In genomic region chr18:7750095-7750663, GRCh38 we compare ENCODE assay signal across 29 cellular contexts.
DNase-seq lines count a peak whose midpoint lies in the region; TF ChIP-seq lines count a peak whose summit lies in the region.
"Had no signal": no experiment of that assay in that cellular context is flagged by ENCODE, and none has a peak within 500 bp of the region (broad histone marks: within the 10 kb centered on the region; RNA-seq: fewer than 3 reads in every experiment).

No MANE protein-coding gene starts in this region.

- WGBS in mesendoderm (ENCODE audit: extremely low coverage, insufficient coverage, low lambda C conversion rate) = no CpG with 5 or more reads among the region's 6 CpGs

- no peak for TF ChIP-seq CTCF in HEK293 (tag by site-specific recombination; IDR thresholded peaks at IDR 0.05)
- no peak for TF ChIP-seq CTCF in choroid plexus epithelial cell (conservative IDR thresholded peaks at IDR 0.05; ENCODE audit: low read depth, low read length)

- H2BK15ac ChIP-seq in mesendoderm (replicated peaks; ENCODE audit: low read depth) = peak overlapping the region; percentile 8

- peak overlapping the region; percentile 55; the same call in 1 of the 2 replicates for H3K27ac ChIP-seq in HEK293 (ENCODE audit: extremely low read depth, low read depth, low read length)
- H3K27ac ChIP-seq in mesendoderm (ENCODE audit: low read depth, low read length) = no peak overlapping the region
- peak overlapping the region; percentile 57 for H3K27ac ChIP-seq in subcutaneous abdominal adipose tissue (ENCODE audit: low read depth, low read length)
- H3K27ac ChIP-seq: BLaER1, parathyroid adenoma, SJCRH30, transverse colon, VCaP had no signal

- H3K9me3 ChIP-seq in HEK293 (ENCODE audit: control insufficient read depth, insufficient read depth, low read depth, low read length) (no peaks in the 10 kb centered on the region), subcutaneous abdominal adipose tissue (ENCODE audit: control insufficient read depth in 5 of 5, low read length in 5 of 5) (peaks cover 0 to 4% (median 0%) of the 10 kb centered on the region in 5 donors)
- H3K9me3 ChIP-seq: SJCRH30, transverse colon had no signal

- H3K4me3 ChIP-seq in HEK293 (ENCODE audit: low read depth, low read length) = no peak overlapping the region
- H3K4me3 ChIP-seq in choroid plexus epithelial cell (ENCODE audit: low read depth, low read length) = no peak overlapping the region
- no peak overlapping the region for H3K4me3 ChIP-seq in mesendoderm (ENCODE audit: low read length)
- H3K4me3 ChIP-seq in subcutaneous abdominal adipose tissue (ENCODE audit: low read depth in 1 of 5, low read length in 5 of 5) = no peak overlapping the region
- H3K4me3 ChIP-seq: BLaER1, lung, SJCRH30, transverse colon had no signal

- peaks cover 9% of the 10 kb centered on the region for H3K9me3 Mint-ChIP-seq in activated T-helper 2 cell treated with anti-CD3 and anti-CD28 coated beads, Interferon-gamma antibody, Interleukin-2, Interleukin-4, amounts not matched to agents 10 μg/mL and 5 μg/mL and 100 μg/mL, durations not matched to agents 14 hours and 24 hours and 36 hours

- H4K8ac ChIP-seq in mesendoderm (ENCODE audit: low read depth, low read length) = no peak overlapping the region

- CTCF ChIA-PET in HEK293 (lab: Yijun Ruan, JAX) = interaction anchor here (0.7 to 1.1 kb wide), 2 partner anchors 38 to 183 kb away, joined by 3 read pairs; partner anchors contain the start of gene PTPRM

- H3K4me3 Mint-ChIP-seq in activated T-helper 2 cell treated with anti-CD3 and anti-CD28 coated beads, Interferon-gamma antibody, Interleukin-2, Interleukin-4, amounts not matched to agents 10 μg/mL and 5 μg/mL and 100 μg/mL, durations not matched to agents 14 hours and 24 hours and 36 hours (ENCODE audit: low read depth) = no peak overlapping the region
- H3K4me3 Mint-ChIP-seq: activated CD4-positive, alpha-beta T cell treated with anti-CD3 and anti-CD28 coated beads for 36 hours; activated naive CD4-positive, alpha-beta T cell treated with anti-CD3 and anti-CD28 coated beads, Interleukin-2, amount 50 U/mL, for 24 hours; activated T-helper 17 cell treated with anti-CD3 and anti-CD28 coated beads, Interleukin-2, amount 50 U/mL, for 72 hours; IgD-negative memory B cell; stimulated activated naive CD8-positive, alpha-beta T cell treated with anti-CD3 and anti-CD28 coated beads, Interleukin-15, amount 100 ng/mL, for 72 hours had no signal

- intact Hi-C loops in posterior cingulate gyrus (cut with DNase I) = no loop called here
- intact Hi-C loops in activated T-helper 2 cell treated with anti-CD3 and anti-CD28 coated beads, Interferon-gamma antibody, Interleukin-2, Interleukin-4, amounts not matched to agents 10 μg/mL and 5 μg/mL and 100 μg/mL, durations not matched to agents 14 hours and 24 hours and 36 hours (cut with micrococcal nuclease) = no loop called here

- no peak overlapping the region for H3K23ac ChIP-seq in mesendoderm (ENCODE audit: low read length)

- H4K5ac ChIP-seq in mesendoderm (ENCODE audit: low read length) = no peak overlapping the region

- H3K79me2 ChIP-seq in mesendoderm (ENCODE audit: control insufficient read depth, insufficient read depth, low read length) = no peaks in the 10 kb centered on the region
- H3K79me2 ChIP-seq: parathyroid adenoma had no signal

- H3K79me1 ChIP-seq in mesendoderm (ENCODE audit: low read length) = peaks cover 10% of the 10 kb centered on the region

- H3K36me3 ChIP-seq in HEK293 (ENCODE audit: control insufficient read depth in 2 of 2, insufficient read depth in 1 of 2, low read length in 2 of 2) (no peaks in the 10 kb centered on the region; a peak in 1 of 3 replicates), mesendoderm (ENCODE audit: control insufficient read depth, insufficient read depth, low read length) (no peaks in the 10 kb centered on the region), subcutaneous abdominal adipose tissue (ENCODE audit: control insufficient read depth in 5 of 5, insufficient read depth in 5 of 5, low read length in 5 of 5) (no peaks in the 10 kb centered on the region)
- H3K36me3 ChIP-seq: BLaER1, SJCRH30, transverse colon had no signal

- DNase-seq in choroid plexus epithelial cell (ENCODE audit: low read depth) (peak; percentile 41), mesendoderm (no peak), SW480 (ENCODE audit: low spot score) (no peak), posterior cingulate gyrus (no peak)
- DNase-seq in activated T-helper 2 cell treated with anti-CD3 and anti-CD28 coated beads, Interferon-gamma antibody, Interleukin-2, Interleukin-4, amounts not matched to agents 10 μg/mL and 5 μg/mL and 100 μg/mL, durations not matched to agents 14 hours and 24 hours and 36 hours (ENCODE audit: low spot score) = no peak
- DNase-seq: activated CD4-positive, alpha-beta T cell treated with anti-CD3 and anti-CD28 coated beads for 36 hours; amygdala; DMS79; effector CD8-positive, alpha-beta T cell; erythroblast; NCI-H1092; NCI-H187 treated with DMSO at 0.1 percent for 48 hours; NCI-H2171; right cardiac atrium; stimulated activated CD4-positive, alpha-beta T cell treated with anti-CD3 and anti-CD28 coated beads, Interleukin-2, amount 100 ng/mL, for 48 hours; stimulated activated naive CD8-positive, alpha-beta T cell treated with anti-CD3 and anti-CD28 coated beads, Interleukin-15, amount 100 ng/mL, for 72 hours; SW 1271; T-helper 9 cell; transverse colon had no signal

- H3K27me3 Mint-ChIP-seq in activated T-helper 2 cell treated with anti-CD3 and anti-CD28 coated beads, Interferon-gamma antibody, Interleukin-2, Interleukin-4, amounts not matched to agents 10 μg/mL and 5 μg/mL and 100 μg/mL, durations not matched to agents 14 hours and 24 hours and 36 hours (ENCODE audit: low read depth) = no peaks in the 10 kb centered on the region
- H3K27me3 Mint-ChIP-seq: activated CD4-positive, alpha-beta T cell treated with anti-CD3 and anti-CD28 coated beads for 36 hours; activated naive CD4-positive, alpha-beta T cell treated with anti-CD3 and anti-CD28 coated beads, Interleukin-2, amount 50 U/mL, for 24 hours; activated T-helper 17 cell treated with anti-CD3 and anti-CD28 coated beads, Interleukin-2, amount 50 U/mL, for 72 hours; IgD-negative memory B cell; stimulated activated naive CD8-positive, alpha-beta T cell treated with anti-CD3 and anti-CD28 coated beads, Interleukin-15, amount 100 ng/mL, for 72 hours had no signal

- no peak overlapping the region for H3K56ac ChIP-seq in mesendoderm (ENCODE audit: low read length)

- H3K9ac ChIP-seq in mesendoderm (ENCODE audit: low read length) = no peak overlapping the region
- H3K9ac ChIP-seq in subcutaneous abdominal adipose tissue (ENCODE audit: low read length in 5 of 5) = no peak overlapping the region
- H3K9ac ChIP-seq: BLaER1, parathyroid adenoma had no signal

- no peak overlapping the region for H3K4ac ChIP-seq in mesendoderm (ENCODE audit: low read depth, low read length)

- no peak overlapping the region for H3K27ac Mint-ChIP-seq in activated T-helper 2 cell treated with anti-CD3 and anti-CD28 coated beads, Interferon-gamma antibody, Interleukin-2, Interleukin-4, amounts not matched to agents 10 μg/mL and 5 μg/mL and 100 μg/mL, durations not matched to agents 14 hours and 24 hours and 36 hours
- H3K27ac Mint-ChIP-seq: activated CD4-positive, alpha-beta T cell treated with anti-CD3 and anti-CD28 coated beads for 36 hours; activated naive CD4-positive, alpha-beta T cell treated with anti-CD3 and anti-CD28 coated beads, Interleukin-2, amount 50 U/mL, for 24 hours; activated T-helper 17 cell treated with anti-CD3 and anti-CD28 coated beads, Interleukin-2, amount 50 U/mL, for 72 hours; IgD-negative memory B cell; stimulated activated naive CD8-positive, alpha-beta T cell treated with anti-CD3 and anti-CD28 coated beads, Interleukin-15, amount 100 ng/mL, for 72 hours had no signal

- no peak overlapping the region for H3K18ac ChIP-seq in mesendoderm (ENCODE audit: low read length)

- no peaks in the 10 kb centered on the region for H3K4me1 Mint-ChIP-seq in activated T-helper 2 cell treated with anti-CD3 and anti-CD28 coated beads, Interferon-gamma antibody, Interleukin-2, Interleukin-4, amounts not matched to agents 10 μg/mL and 5 μg/mL and 100 μg/mL, durations not matched to agents 14 hours and 24 hours and 36 hours (ENCODE audit: low read depth)
- H3K4me1 Mint-ChIP-seq: activated naive CD4-positive, alpha-beta T cell treated with anti-CD3 and anti-CD28 coated beads, Interleukin-2, amount 50 U/mL, for 24 hours; IgD-negative memory B cell; stimulated activated naive CD8-positive, alpha-beta T cell treated with anti-CD3 and anti-CD28 coated beads, Interleukin-15, amount 100 ng/mL, for 72 hours had no signal

- no peak overlapping the region for H2BK5ac ChIP-seq in mesendoderm (ENCODE audit: low read length)

- no peak overlapping the region for H2BK120ac ChIP-seq in mesendoderm (ENCODE audit: low read depth, low read length)

- H3K27me3 ChIP-seq in mesendoderm (ENCODE audit: insufficient read depth, low read length, poor library complexity) (no peaks in the 10 kb centered on the region), subcutaneous abdominal adipose tissue (ENCODE audit: control insufficient read depth in 5 of 5, insufficient read depth in 4 of 5, low read length in 5 of 5) (no peaks in the 10 kb centered on the region)
- H3K27me3 ChIP-seq: BLaER1, SJCRH30, transverse colon had no signal

- no peak overlapping the region for H3K4me2 ChIP-seq in mesendoderm (ENCODE audit: low read length)
- H3K4me2 ChIP-seq: BLaER1 had no signal

- no peaks in the 10 kb centered on the region for H3K36me3 Mint-ChIP-seq in activated T-helper 2 cell treated with anti-CD3 and anti-CD28 coated beads, Interferon-gamma antibody, Interleukin-2, Interleukin-4, amounts not matched to agents 10 μg/mL and 5 μg/mL and 100 μg/mL, durations not matched to agents 14 hours and 24 hours and 36 hours (ENCODE audit: low read depth)
- H3K36me3 Mint-ChIP-seq: activated naive CD4-positive, alpha-beta T cell treated with anti-CD3 and anti-CD28 coated beads, Interleukin-2, amount 50 U/mL, for 24 hours; IgD-negative memory B cell had no signal

- H2AK5ac ChIP-seq in mesendoderm (ENCODE audit: low read length) = peak overlapping the region; percentile 73

- POLR2A ChIA-PET in HEK293 (lab: Yijun Ruan, JAX) = no interaction called here

- peaks cover 26% of the 10 kb centered on the region for H3K4me1 ChIP-seq in HEK293 (ENCODE audit: control insufficient read depth, insufficient read depth, low read length)
- peaks cover 12% of the 10 kb centered on the region for H3K4me1 ChIP-seq in mesendoderm (ENCODE audit: control insufficient read depth, low read depth, low read length)
- peaks cover 2 to 71% (median 60%) of the 10 kb centered on the region in 5 donors for H3K4me1 ChIP-seq in subcutaneous abdominal adipose tissue (ENCODE audit: control insufficient read depth in 5 of 5, insufficient read depth in 5 of 5, low read length in 5 of 5)

TF ChIP-seq in HEK293, 187 proteins besides CTCF, POLR2A, EP300 and RAD21 (continues in another document):
- TF ChIP-seq SCRT1 (tag by site-specific recombination; IDR thresholded peaks at IDR 0.05; ENCODE audit: borderline replicate concordance) = peak; percentile 73; the same call in 1 of the 2 replicates
- peak; percentile 83 for TF ChIP-seq SCRT2 (tag by site-specific recombination; IDR thresholded peaks at IDR 0.05)
